Comparison of ENCODE assay signal across 29 cellular contexts in genomic region chr3:4596596-4596995, GRCh38.
A peak's percentile ranks its signal among the peaks of the same experiment; 100 is the strongest.
DNase-seq lines count a peak whose midpoint lies in the region; ATAC-seq and TF ChIP-seq lines count a peak whose summit lies in the region.
"Had no signal": no experiment of that assay in that cellular context is flagged by ENCODE, and none has a peak within 500 bp of the region (broad histone marks: within the 10 kb centered on the region; RNA-seq: fewer than 3 reads in every experiment).

No MANE protein-coding gene starts in this region.

- H3K9me3 Mint-ChIP-seq in stimulated activated memory B cell treated with anti-CD40 and anti-IgM and Interleukin-4, amounts not matched to agents 10 μg/mL and 1 μg/mL and 100 μg/mL, for 72 hours: peaks cover 5% of the 10 kb centered on the region
- H3K9me3 Mint-ChIP-seq: endodermal cell, T-cell had no signal

- POLR2A ChIA-PET in HEK293T (lab: Yijun Ruan, JAX): interaction anchor here (1.3 kb wide), 1 partner anchor 104 kb away, joined by 5 read pairs; the partner anchor contains the start of gene ITPR1

- H3K4me1 Mint-ChIP-seq in T-helper 17 cell: peaks cover 43% of the 10 kb centered on the region
- peaks cover 87% of the 10 kb centered on the region for H3K4me1 Mint-ChIP-seq in stimulated activated memory B cell treated with anti-CD40 and anti-IgM and Interleukin-4, amounts not matched to agents 10 μg/mL and 1 μg/mL and 100 μg/mL, for 72 hours
- H3K4me1 Mint-ChIP-seq: activated naive CD4-positive, alpha-beta T cell treated with anti-CD3 and anti-CD28 coated beads, Interleukin-2, amount 10 ng/mL, durations not matched to agents 7 days and 5 days had no signal

- no peak overlapping the region for H3K4me3 Mint-ChIP-seq in T-helper 17 cell
- peak overlapping the region; percentile 16 for H3K4me3 Mint-ChIP-seq in stimulated activated memory B cell treated with anti-CD40 and anti-IgM and Interleukin-4, amounts not matched to agents 10 μg/mL and 1 μg/mL and 100 μg/mL, for 72 hours
- H3K4me3 Mint-ChIP-seq: activated naive CD4-positive, alpha-beta T cell treated with anti-CD3 and anti-CD28 coated beads, Interleukin-2, amount 10 ng/mL, durations not matched to agents 7 days and 5 days; endodermal cell; T-cell had no signal

- H3K27ac Mint-ChIP-seq in T-helper 17 cell: peak overlapping the region; percentile 21
- H3K27ac Mint-ChIP-seq in stimulated activated memory B cell treated with anti-CD40 and anti-IgM and Interleukin-4, amounts not matched to agents 10 μg/mL and 1 μg/mL and 100 μg/mL, for 72 hours: peak overlapping the region; percentile 11
- H3K27ac Mint-ChIP-seq: activated naive CD4-positive, alpha-beta T cell treated with anti-CD3 and anti-CD28 coated beads, Interleukin-2, amount 10 ng/mL, durations not matched to agents 7 days and 5 days; endodermal cell; T-cell had no signal

- ATAC-seq in T-helper 17 cell: no peak
- no peak for ATAC-seq in stimulated activated memory B cell treated with anti-CD40 and anti-IgM and Interleukin-4, amounts not matched to agents 10 μg/mL and 1 μg/mL and 100 μg/mL, for 72 hours
- ATAC-seq: GM12878, heart right ventricle, left cardiac atrium, Panc1, T-cell had no signal

- DNase-seq in HEK293T (ENCODE audit: extremely low spot score) (peak; percentile 26), T-helper 17 cell (no peak), left kidney (ENCODE audit: low read depth, low spot score) (peak; percentile 95), GF-D8 (lab: John Stamatoyannopoulos, UW) (no peak), ureter (ENCODE audit: low spot score) (no peak), NCI-H1105 treated with DMSO at 0.1 percent for 48 hours (lab: John Stamatoyannopoulos, UW) (no peak)
- DNase-seq: activated CD4-positive, alpha-beta T cell treated with anti-CD3 and anti-CD28 coated beads, Interleukin-2, amount 50 U/mL, for 48 hours; activated CD8-positive, alpha-beta memory T cell treated with anti-CD3 and anti-CD28 coated beads, Interleukin-2, amount 50 U/mL, for 4 hours; activated naive CD4-positive, alpha-beta T cell treated with anti-CD3 and anti-CD28 coated beads, Interleukin-2, amount 10 ng/mL, durations not matched to agents 7 days and 5 days; amygdala; C1 segment of cervical spinal cord; Calu3; cortex of kidney; endodermal cell; foreskin melanocyte; heart right ventricle; left cardiac atrium; mesendoderm; NCI-H1694; NCI-H2171; NCI-H524 treated with DMSO at 0.1 percent for 48 hours; SHP77 treated with DMSO at 0.1 percent for 48 hours; stimulated activated CD8-positive, alpha-beta memory T cell treated with anti-CD3 and anti-CD28 coated beads, Interleukin-4, amount 100 ng/mL, for 48 hours; T-cell; trophoblast cell had no signal

- peaks cover 2% of the 10 kb centered on the region for H3K36me3 Mint-ChIP-seq in T-helper 17 cell (ENCODE audit: low read depth)
- peaks cover 42% of the 10 kb centered on the region for H3K36me3 Mint-ChIP-seq in stimulated activated memory B cell treated with anti-CD40 and anti-IgM and Interleukin-4, amounts not matched to agents 10 μg/mL and 1 μg/mL and 100 μg/mL, for 72 hours
- H3K36me3 Mint-ChIP-seq: activated naive CD4-positive, alpha-beta T cell treated with anti-CD3 and anti-CD28 coated beads, Interleukin-2, amount 10 ng/mL, durations not matched to agents 7 days and 5 days had no signal

- peaks cover 2% of the 10 kb centered on the region for H3K9me3 ChIP-seq in T-helper 17 cell (ENCODE audit: control insufficient read depth, low read length, poor library complexity, severe bottlenecking)
- H3K9me3 ChIP-seq: esophagus muscularis mucosa, heart right ventricle had no signal

- CTCF ChIA-PET in HEK293T (lab: Yijun Ruan, JAX): interaction anchor here (1.3 kb wide), 1 partner anchor 37 kb away, joined by 3 read pairs; no protein-coding TSS in a partner anchor

- no peaks in the 10 kb centered on the region for H3K27me3 Mint-ChIP-seq in T-helper 17 cell
- H3K27me3 Mint-ChIP-seq in stimulated activated memory B cell treated with anti-CD40 and anti-IgM and Interleukin-4, amounts not matched to agents 10 μg/mL and 1 μg/mL and 100 μg/mL, for 72 hours: no peaks in the 10 kb centered on the region
- H3K27me3 Mint-ChIP-seq: activated naive CD4-positive, alpha-beta T cell treated with anti-CD3 and anti-CD28 coated beads, Interleukin-2, amount 10 ng/mL, durations not matched to agents 7 days and 5 days; T-cell had no signal

TF ChIP-seq in HEK293T, 16 proteins besides CTCF, POLR2A, EP300 and RAD21:
- TF ChIP-seq FOXM1 (IDR thresholded peaks at IDR 0.05; ENCODE audit: borderline replicate concordance): no peak
- TF ChIP-seq PKNOX1 (IDR thresholded peaks at IDR 0.05): peak; percentile 70
TF ChIP-seq in HEK293T: peak in this region for 1.

Comparison
In these comparisons a context has a peak if more than half of its experiments do, and no peak if none do; other contexts are left out.
1. DNase-seq: peak in HEK293T (single experiment) and left kidney (single experiment); none in T-helper 17 cell (0 of 3), GF-D8 (single experiment), ureter (single experiment) and NCI-H1105 treated with DMSO at 0.1 percent for 48 hours (single experiment).